ENCODE assay signal across 8 cellular contexts in genomic region chr19:1239796-1240737, GRCh38. TPM values are rescaled to one million over a fixed set of nuclear protein-coding genes. Genes with fewer than 3 reads are reported as not detected.
A peak's percentile ranks its signal among the peaks of the same experiment; 100 is the strongest.
DNase-seq lines count a peak whose midpoint lies in the region; ATAC-seq, FAIRE-seq and TF ChIP-seq lines count a peak whose summit lies in the region.

No MANE protein-coding gene starts in this region.

- H3K27me3 ChIP-seq in GM06990 (replicated peaks; ENCODE audit: control insufficient read depth, insufficient read depth, low read length) (no peaks in the 10 kb centered on the region), H1 (replicated peaks in 1 of 4; ENCODE audit: control insufficient read depth in 3 of 4, extremely low read depth in 1 of 4, insufficient read depth in 3 of 4, low read length in 3 of 4) (no peaks in the 10 kb centered on the region), mesendoderm (ENCODE audit: insufficient read depth, low read length, poor library complexity) (no peaks in the 10 kb centered on the region)

- no peak overlapping the region for H2BK20ac ChIP-seq in H1 (ENCODE audit: low read length)

- H3K9ac ChIP-seq in H1 (replicated peaks in 1 of 4; ENCODE audit: extremely low read depth in 1 of 4, low read depth in 3 of 4, low read length in 3 of 4): peak overlapping the region; percentile 45 to 58 (median 46); a peak in 4 of 7 replicates
- H3K9ac ChIP-seq in mesendoderm (ENCODE audit: low read length): peak overlapping the region; percentile 71

- 0 out of 3 replicates have a peak, but pooled peaks of 1 of the 2 experiments have one; percentile 26 for TF ChIP-seq POLR2A in H1 (IDR thresholded peaks at IDR 0.05; ENCODE audit: control extremely low read depth in 1 of 2, low read depth in 2 of 2, low read length in 2 of 2)

- H4K8ac ChIP-seq in H1 (ENCODE audit: extremely low read depth, insufficient read depth, low read length) (peak overlapping the region; percentile 92), mesendoderm (ENCODE audit: low read depth, low read length) (no peak overlapping the region)

- H3K4ac ChIP-seq in H1 (replicated peaks; ENCODE audit: insufficient read length, low read depth, low read length): peak overlapping the region; percentile 81
- H3K4ac ChIP-seq in mesendoderm (ENCODE audit: low read depth, low read length): peak overlapping the region; percentile 77

- no peak overlapping the region; the same call in 1 of the 2 replicates for H2BK5ac ChIP-seq in H1 (ENCODE audit: low read depth, low read length)
- no peak overlapping the region for H2BK5ac ChIP-seq in mesendoderm (ENCODE audit: low read length)

- H3K18ac ChIP-seq in H1 (ENCODE audit: extremely low read depth, low read length) (peak overlapping the region; percentile 48), mesendoderm (ENCODE audit: low read length) (peak overlapping the region; percentile 89)

- CTCF ChIA-PET in activated CD8-positive, alpha-beta memory T cell treated with anti-CD3 and anti-CD28 coated beads, Interleukin-2, amount 10 ng/mL, durations not matched to agents 7 days and 5 days (lab: Charles Lee): interaction anchor here (0.6 to 10.1 kb wide), 21 partner anchors 9 to 333 kb away, joined by 3 to 723 read pairs (median 3); partner anchors contain the start of genes CIRBP, CNN2 and FAM174C
- CTCF ChIA-PET in H1 (lab: Charles Lee; ENCODE audit: partially characterized antibody): interaction anchor here (0.6 to 7.7 kb wide), 14 partner anchors 10 to 269 kb away, joined by 3 to 212 read pairs (median 3); partner anchors contain the start of gene CIRBP

- peak in 1 of 2 experiments; percentile 49; a peak in 1 of 3 replicates for TF ChIP-seq EP300 in H1 (IDR thresholded peaks at IDR 0.05; ENCODE audit: borderline replicate concordance in 1 of 2, low read depth in 2 of 2, low read length in 2 of 2)

- peak overlapping the region; percentile 66 for H3K27ac Mint-ChIP-seq in activated CD8-positive, alpha-beta memory T cell treated with anti-CD3 and anti-CD28 coated beads, Interleukin-2, amount 10 ng/mL, durations not matched to agents 7 days and 5 days

- H3K36me3 ChIP-seq in GM06990 (ENCODE audit: control insufficient read depth, insufficient read depth, low read length) (no peaks in the 10 kb centered on the region; the same call in none of the 2 replicates), H1 (ENCODE audit: control insufficient read depth in 2 of 4, insufficient read depth in 4 of 4, low read length in 3 of 4) (peaks cover 0 to 7% (median 0%) of the 10 kb centered on the region in 4 experiments; a peak in 2 of 8 replicates), mesendoderm (ENCODE audit: control insufficient read depth, insufficient read depth, low read length) (no peaks in the 10 kb centered on the region)

- DNase-seq in GM06990 (ENCODE audit: extremely low read depth, insufficient read length) (peak; percentile 92), NOMO-1 (lab: John Stamatoyannopoulos, UW; ENCODE audit: unreplicated experiment in 2 of 2) (peak; percentile 63 to 87), H1 (ENCODE audit: low read depth in 1 of 2, low spot score in 2 of 2) (peak in 1 of 2 experiments; percentile 95), mesendoderm (peak; percentile 92)
- peak; percentile 93 for DNase-seq in activated CD8-positive, alpha-beta memory T cell treated with anti-CD3 and anti-CD28 coated beads, Interleukin-2, amount 10 ng/mL, durations not matched to agents 7 days and 5 days
- peak; percentile 96 for DNase-seq in stimulated activated CD8-positive, alpha-beta memory T cell treated with anti-CD3 and anti-CD28 coated beads, Interleukin-12 subunit alpha, Interleukin-12 subunit beta, amount 100 ng/mL, for 4 hours (ENCODE audit: low read depth)

- POLR2A ChIA-PET in H1 (lab: Charles Lee; ENCODE audit: partially characterized antibody): interaction anchor here (0.7 to 10.1 kb wide), 10 partner anchors 10 to 214 kb away, joined by 3 to 355 read pairs (median 6); partner anchors contain the start of genes CIRBP, CNN2 and GPX4

- H3K4me3 ChIP-seq in GM06990 (replicated peaks; ENCODE audit: low read depth, low read length) (peak overlapping the region; percentile 49), H1 (ENCODE audit: extremely low read depth in 1 of 4, insufficient read depth in 2 of 4, low read depth in 3 of 4, low read length in 4 of 4) (peak overlapping the region; percentile 33 to 59 (median 44)), mesendoderm (ENCODE audit: low read length) (no peak overlapping the region)

- peaks cover 0 to 7% of the 10 kb centered on the region in 2 experiments; a peak in 1 of 4 replicates for H3K79me2 ChIP-seq in H1 (ENCODE audit: control insufficient read depth in 1 of 2, insufficient read depth in 2 of 2, low read length in 2 of 2)
- H3K79me2 ChIP-seq in mesendoderm (ENCODE audit: control insufficient read depth, insufficient read depth, low read length): peaks cover 5% of the 10 kb centered on the region

- peak overlapping the region; percentile 73 for H3K4me3 Mint-ChIP-seq in activated CD8-positive, alpha-beta memory T cell treated with anti-CD3 and anti-CD28 coated beads, Interleukin-2, amount 10 ng/mL, durations not matched to agents 7 days and 5 days

- peak overlapping the region; percentile 57 to 79 for H3K4me2 ChIP-seq in H1 (ENCODE audit: insufficient read depth in 1 of 2, low read depth in 2 of 2, low read length in 2 of 2)
- H3K4me2 ChIP-seq in mesendoderm (ENCODE audit: low read length): peak overlapping the region; percentile 62

- H3K23ac ChIP-seq in H1 (ENCODE audit: insufficient read length): no peak overlapping the region
- no peak overlapping the region for H3K23ac ChIP-seq in mesendoderm (ENCODE audit: low read length)

- no peak overlapping the region for H3K27ac ChIP-seq in H1 (ENCODE audit: low read depth, low read length)
- H3K27ac ChIP-seq in mesendoderm (ENCODE audit: low read depth, low read length): peak overlapping the region; percentile 2

- peak; percentile 73 to 90 for TF ChIP-seq RAD21 in H1 (IDR thresholded peaks at IDR 0.05 in 1 of 2, conservative IDR thresholded peaks at IDR 0.05 in 1 of 2; ENCODE audit: low read depth in 2 of 2, low read length in 2 of 2)

- ATAC-seq in HG03521 (IDR thresholded peaks at IDR 0.05; ENCODE audit: unreplicated experiment) (peak; percentile 32), GM21737 (IDR thresholded peaks at IDR 0.05; ENCODE audit: unreplicated experiment) (no peak)
- peak; percentile 65 for ATAC-seq in activated CD8-positive, alpha-beta memory T cell treated with anti-CD3 and anti-CD28 coated beads, Interleukin-2, amount 10 ng/mL, durations not matched to agents 7 days and 5 days

- H3K4me1 ChIP-seq in H1 (replicated peaks in 1 of 4; ENCODE audit: control insufficient read depth in 3 of 4, insufficient read depth in 4 of 4, low read length in 3 of 4): peaks cover 0 to 23% (median 13%) of the 10 kb centered on the region in 4 experiments; a peak in 5 of 7 replicates
- no peaks in the 10 kb centered on the region for H3K4me1 ChIP-seq in mesendoderm (ENCODE audit: control insufficient read depth, low read depth, low read length)

- H3K23me2 ChIP-seq in H1 (ENCODE audit: low read depth, low read length): peaks cover 15% of the 10 kb centered on the region; the same call in 1 of the 2 replicates

- no peak overlapping the region for H3K56ac ChIP-seq in H1 (replicated peaks; ENCODE audit: insufficient read length, low read depth, low read length)
- peak overlapping the region; percentile 77 for H3K56ac ChIP-seq in mesendoderm (ENCODE audit: low read length)

- 8% methylated on average over 68 of the region's 84 CpGs; no CpG with 5 or more reads in 1 of the 2 experiments for WGBS in H1 (ENCODE audit: extremely low coverage in 1 of 2, insufficient coverage in 1 of 2, insufficient read length in 1 of 2, insufficient replicate concordance in 2 of 2, low coverage in 1 of 2, low lambda C conversion rate in 2 of 2, missing lambda C conversion rate in 1 of 2), 2 experiments
- WGBS in mesendoderm (ENCODE audit: extremely low coverage, insufficient coverage, low lambda C conversion rate): no CpG with 5 or more reads among the region's 84 CpGs

- H2AFZ ChIP-seq in H1 (ENCODE audit: low read length): peak overlapping the region; percentile 14; the same call in 1 of the 2 replicates

- no peak overlapping the region for H2BK15ac ChIP-seq in H1 (ENCODE audit: low read length)
- no peak overlapping the region for H2BK15ac ChIP-seq in mesendoderm (replicated peaks; ENCODE audit: low read depth)

- H4K20me1 ChIP-seq in H1 (replicated peaks in 1 of 2; ENCODE audit: control insufficient read depth in 1 of 2, insufficient read depth in 2 of 2, low read length in 2 of 2): peaks cover 0 to 15% of the 10 kb centered on the region in 2 experiments

- no peaks in the 10 kb centered on the region for H3K36me3 Mint-ChIP-seq in activated CD8-positive, alpha-beta memory T cell treated with anti-CD3 and anti-CD28 coated beads, Interleukin-2, amount 10 ng/mL, durations not matched to agents 7 days and 5 days

- H3K79me1 ChIP-seq in H1 (ENCODE audit: low read depth, low read length) (peaks cover 9% of the 10 kb centered on the region), mesendoderm (ENCODE audit: low read length) (peaks cover 5% of the 10 kb centered on the region)

- H4K91ac ChIP-seq in H1 (replicated peaks; ENCODE audit: insufficient read length, low read length): peak overlapping the region; percentile 80

- H3K27me3 Mint-ChIP-seq in activated CD8-positive, alpha-beta memory T cell treated with anti-CD3 and anti-CD28 coated beads, Interleukin-2, amount 10 ng/mL, durations not matched to agents 7 days and 5 days: peaks cover 16% of the 10 kb centered on the region

- H2BK120ac ChIP-seq in H1 (replicated peaks; ENCODE audit: low read depth, low read length): peak overlapping the region; percentile 71
- no peak overlapping the region for H2BK120ac ChIP-seq in mesendoderm (ENCODE audit: low read depth, low read length)

- TF ChIP-seq CTCF in GM06990 (IDR thresholded peaks at IDR 0.05; ENCODE audit: insufficient read depth, low read length, poor library complexity, severe bottlenecking) (peak; percentile 38), H1 (IDR thresholded peaks at IDR 0.05; ENCODE audit: control extremely low read depth in 1 of 3, insufficient read depth in 1 of 3, low read depth in 1 of 3, low read length in 3 of 3) (peak; percentile 63 to 89 (median 81))

- no peak overlapping the region for H3K14ac ChIP-seq in H1 (ENCODE audit: insufficient read length)

- peak overlapping the region; percentile 27; the same call in 1 of the 2 replicates for H2BK12ac ChIP-seq in H1 (ENCODE audit: low read depth, low read length)

- peaks cover 35% of the 10 kb centered on the region for H3K4me1 Mint-ChIP-seq in activated CD8-positive, alpha-beta memory T cell treated with anti-CD3 and anti-CD28 coated beads, Interleukin-2, amount 10 ng/mL, durations not matched to agents 7 days and 5 days

- no peaks in the 10 kb centered on the region for H3K9me3 Mint-ChIP-seq in activated CD8-positive, alpha-beta memory T cell treated with anti-CD3 and anti-CD28 coated beads, Interleukin-2, amount 10 ng/mL, durations not matched to agents 7 days and 5 days (ENCODE audit: low read depth)

- FAIRE-seq in H1 (lab: Jason Lieb, UNC): no peak

- H2AK5ac ChIP-seq in H1 (ENCODE audit: low read depth, low read length) (no peak overlapping the region), mesendoderm (ENCODE audit: low read length) (no peak overlapping the region)

- H4K5ac ChIP-seq in H1 (ENCODE audit: insufficient read length, low read depth, low read length) (peak overlapping the region; percentile 68), mesendoderm (ENCODE audit: low read length) (no peak overlapping the region)

- H3K9me3 ChIP-seq in H1 (ENCODE audit: insufficient read depth in 2 of 2, low read depth in 1 of 2, low read length in 1 of 2): no peaks in the 10 kb centered on the region

RNA-seq across cellular contexts. Expression of gene ATP5F1D, which starts 1.5 kb away (rescaled TPM):
- 100 to 1,000 TPM; 190 to 221 TPM for total RNA-seq in activated CD8-positive, alpha-beta memory T cell treated with anti-CD3 and anti-CD28 coated beads, Interleukin-2, amount 10 ng/mL, durations not matched to agents 7 days and 5 days
- 174 and 182 TPM in 2 replicates for total RNA-seq in H1 (2021; fragmentation: NEBNext Ultra II Directional; extraction: Animal tissue kit (Norgen Biotek cat#: 25700))
- 249 and 338 TPM in 2 replicates for polyA plus RNA-seq in H1 (2011; rRNA removed)
- polyA plus RNA-seq in H1 (2011; cell fraction: cytosol; rRNA removed): 142 TPM
- polyA plus RNA-seq in H1 (2011; cell fraction: nucleus; rRNA removed): 120 TPM
- 87.3 to 189 TPM (median 180 TPM) in 4 replicates for polyA plus RNA-seq in H1 (2012, experiment 1 of 2)
- polyA plus RNA-seq in H1 (2012, experiment 2 of 2): 328 TPM
- 148 TPM for polyA plus RNA-seq in H1 (2013, experiment 1 of 2)
- 145 TPM for polyA plus RNA-seq in H1 (2013, experiment 2 of 2)
- 13.4 and 18.6 TPM in 2 replicates for polyA minus RNA-seq in H1 (2011; rRNA and poly(A)+ RNA removed)
- polyA minus RNA-seq in H1 (2011; cell fraction: cytosol; rRNA and poly(A)+ RNA removed): 118 TPM
- polyA minus RNA-seq in H1 (2011; cell fraction: nucleus; rRNA and poly(A)+ RNA removed): 40.2 TPM
- 127 TPM for polyA plus RNA-seq in mesendoderm (2013, experiment 1 of 2)
- 122 TPM for polyA plus RNA-seq in mesendoderm (2013, experiment 2 of 2)

RNA-seq across cellular contexts. Expression of gene CBARP, which starts 2.3 kb away (rescaled TPM):
- total RNA-seq in activated CD8-positive, alpha-beta memory T cell treated with anti-CD3 and anti-CD28 coated beads, Interleukin-2, amount 10 ng/mL, durations not matched to agents 7 days and 5 days: under 1 TPM; 0.29 to 0.52 TPM
- 14.7 and 18.0 TPM in 2 replicates for total RNA-seq in H1 (2021; fragmentation: NEBNext Ultra II Directional; extraction: Animal tissue kit (Norgen Biotek cat#: 25700))
- 4.9 and 11.6 TPM in 2 replicates for polyA plus RNA-seq in H1 (2011; rRNA removed)
- 7.4 TPM for polyA plus RNA-seq in H1 (2011; cell fraction: cytosol; rRNA removed)
- 39.9 TPM for polyA plus RNA-seq in H1 (2011; cell fraction: nucleus; rRNA removed)
- polyA plus RNA-seq in H1 (2012, experiment 1 of 2): 4.2 to 12.2 TPM (median 10.1 TPM) in 4 replicates
- polyA plus RNA-seq in H1 (2012, experiment 2 of 2): 3.2 TPM
- 11.0 TPM for polyA plus RNA-seq in H1 (2013, experiment 1 of 2)
- polyA plus RNA-seq in H1 (2013, experiment 2 of 2): 9.9 TPM
- polyA minus RNA-seq in H1 (2011; rRNA and poly(A)+ RNA removed): 2.0 and 2.2 TPM in 2 replicates
- polyA minus RNA-seq in H1 (2011; cell fraction: cytosol; rRNA and poly(A)+ RNA removed): 8.2 TPM
- 11.6 TPM for polyA minus RNA-seq in H1 (2011; cell fraction: nucleus; rRNA and poly(A)+ RNA removed)
- polyA plus RNA-seq in mesendoderm (2013, experiment 1 of 2): 3.2 TPM
- 3.5 TPM for polyA plus RNA-seq in mesendoderm (2013, experiment 2 of 2)

RNA-seq across cellular contexts. Expression of gene MIDN, which starts 8.3 kb away (rescaled TPM):
- total RNA-seq in activated CD8-positive, alpha-beta memory T cell treated with anti-CD3 and anti-CD28 coated beads, Interleukin-2, amount 10 ng/mL, durations not matched to agents 7 days and 5 days: 10 to 100 TPM; 73.3 to 88.6 TPM
- 159 and 166 TPM in 2 replicates for total RNA-seq in H1 (2021; fragmentation: NEBNext Ultra II Directional; extraction: Animal tissue kit (Norgen Biotek cat#: 25700))
- 39.8 and 86.0 TPM in 2 replicates for polyA plus RNA-seq in H1 (2011; rRNA removed)
- polyA plus RNA-seq in H1 (2011; cell fraction: cytosol; rRNA removed): 38.5 TPM
- polyA plus RNA-seq in H1 (2011; cell fraction: nucleus; rRNA removed): 85.2 TPM
- polyA plus RNA-seq in H1 (2012, experiment 1 of 2): 58.2 to 110 TPM (median 92.2 TPM) in 4 replicates
- 90.5 TPM for polyA plus RNA-seq in H1 (2012, experiment 2 of 2)
- 95.6 TPM for polyA plus RNA-seq in H1 (2013, experiment 1 of 2)
- polyA plus RNA-seq in H1 (2013, experiment 2 of 2): 90.3 TPM
- 10.3 and 14.3 TPM in 2 replicates for polyA minus RNA-seq in H1 (2011; rRNA and poly(A)+ RNA removed)
- 86.0 TPM for polyA minus RNA-seq in H1 (2011; cell fraction: cytosol; rRNA and poly(A)+ RNA removed)
- polyA minus RNA-seq in H1 (2011; cell fraction: nucleus; rRNA and poly(A)+ RNA removed): 55.2 TPM
- polyA plus RNA-seq in mesendoderm (2013, experiment 1 of 2): 133 TPM
- polyA plus RNA-seq in mesendoderm (2013, experiment 2 of 2): 131 TPM

RNA-seq across cellular contexts. Expression of gene CIRBP, which starts 29.1 kb away (rescaled TPM):
- 100 to 1,000 TPM; 189 to 210 TPM for total RNA-seq in activated CD8-positive, alpha-beta memory T cell treated with anti-CD3 and anti-CD28 coated beads, Interleukin-2, amount 10 ng/mL, durations not matched to agents 7 days and 5 days
- total RNA-seq in H1 (2021; fragmentation: NEBNext Ultra II Directional; extraction: Animal tissue kit (Norgen Biotek cat#: 25700)): 175 TPM in 2 replicates
- polyA plus RNA-seq in H1 (2011; rRNA removed): 199 and 331 TPM in 2 replicates
- 472 TPM for polyA plus RNA-seq in H1 (2011; cell fraction: cytosol; rRNA removed)
- polyA plus RNA-seq in H1 (2011; cell fraction: nucleus; rRNA removed): 581 TPM
- 213 to 357 TPM (median 316 TPM) in 4 replicates for polyA plus RNA-seq in H1 (2012, experiment 1 of 2)
- 95.1 TPM for polyA plus RNA-seq in H1 (2012, experiment 2 of 2)
- 151 TPM for polyA plus RNA-seq in H1 (2013, experiment 1 of 2)
- 135 TPM for polyA plus RNA-seq in H1 (2013, experiment 2 of 2)
- 44.5 and 56.0 TPM in 2 replicates for polyA minus RNA-seq in H1 (2011; rRNA and poly(A)+ RNA removed)
- polyA minus RNA-seq in H1 (2011; cell fraction: cytosol; rRNA and poly(A)+ RNA removed): 77.4 TPM
- polyA minus RNA-seq in H1 (2011; cell fraction: nucleus; rRNA and poly(A)+ RNA removed): 99.9 TPM
- 93.3 TPM for polyA plus RNA-seq in mesendoderm (2013, experiment 1 of 2)
- 93.6 TPM for polyA plus RNA-seq in mesendoderm (2013, experiment 2 of 2)

RNA-seq across cellular contexts. Expression of gene STK11, which starts 34.5 kb away (rescaled TPM):
- 10 to 100 TPM; 76.7 to 80.5 TPM for total RNA-seq in activated CD8-positive, alpha-beta memory T cell treated with anti-CD3 and anti-CD28 coated beads, Interleukin-2, amount 10 ng/mL, durations not matched to agents 7 days and 5 days
- total RNA-seq in H1 (2021; fragmentation: NEBNext Ultra II Directional; extraction: Animal tissue kit (Norgen Biotek cat#: 25700)): 70.7 and 75.2 TPM in 2 replicates
- polyA plus RNA-seq in H1 (2011; rRNA removed): 45.3 and 71.0 TPM in 2 replicates
- polyA plus RNA-seq in H1 (2011; cell fraction: cytosol; rRNA removed): 71.1 TPM
- 143 TPM for polyA plus RNA-seq in H1 (2011; cell fraction: nucleus; rRNA removed)
- polyA plus RNA-seq in H1 (2012, experiment 1 of 2): 58.3 to 76.3 TPM (median 64.8 TPM) in 4 replicates
- 55.4 TPM for polyA plus RNA-seq in H1 (2012, experiment 2 of 2)
- 44.0 TPM for polyA plus RNA-seq in H1 (2013, experiment 1 of 2)
- 41.8 TPM for polyA plus RNA-seq in H1 (2013, experiment 2 of 2)
- 22.4 and 26.9 TPM in 2 replicates for polyA minus RNA-seq in H1 (2011; rRNA and poly(A)+ RNA removed)
- 44.5 TPM for polyA minus RNA-seq in H1 (2011; cell fraction: cytosol; rRNA and poly(A)+ RNA removed)
- 46.0 TPM for polyA minus RNA-seq in H1 (2011; cell fraction: nucleus; rRNA and poly(A)+ RNA removed)
- 33.8 TPM for polyA plus RNA-seq in mesendoderm (2013, experiment 1 of 2)
- 34.4 TPM for polyA plus RNA-seq in mesendoderm (2013, experiment 2 of 2)

Comparison
In these comparisons a context has a peak if more than half of its experiments do, and no peak if none do; other contexts are left out.
1. RNA of gene CBARP, which starts 2.3 kb away (total RNA-seq): 14.7 to 18.0 TPM in H1; 0.29 to 0.52 TPM in activated CD8-positive, alpha-beta memory T cell treated with anti-CD3 and anti-CD28 coated beads, Interleukin-2, amount 10 ng/mL, durations not matched to agents 7 days and 5 days; every median in the first group is over 10 times any median in the second.